ENCODE assay signal across 12 cellular contexts in genomic region chr6:39881851-39882566, GRCh38. TPM values are rescaled to one million over a fixed set of nuclear protein-coding genes. Genes with fewer than 3 reads are reported as not detected.
DNase-seq lines count a peak whose midpoint lies in the region; ATAC-seq and TF ChIP-seq lines count a peak whose summit lies in the region.
"Had no signal": no experiment of that assay in that cellular context is flagged by ENCODE, and none has a peak within 500 bp of the region (broad histone marks: within the 10 kb centered on the region; RNA-seq: fewer than 3 reads in every experiment).

No MANE protein-coding gene starts in this region.

- intact Hi-C loops in esophagus muscularis mucosa (cut with DNase I): loop anchor here (5.0 kb wide), 1 partner anchor 50 kb away; no protein-coding TSS in a partner anchor
- intact Hi-C loops in upper lobe of right lung (cut with DNase I): loop anchor here (10.0 kb wide), 1 partner anchor 497 kb away; no protein-coding TSS in a partner anchor

- peak overlapping the region; percentile 83 to 86 (median 84) for H3K27ac ChIP-seq in esophagus muscularis mucosa (replicated peaks in 1 of 4)
- H3K27ac ChIP-seq in upper lobe of right lung: peak overlapping the region; percentile 8

- H3K4me3 ChIP-seq in esophagus muscularis mucosa (no peak overlapping the region), upper lobe of right lung (no peak overlapping the region)

- H3K4me1 Mint-ChIP-seq in T-helper 17 cell: no peaks in the 10 kb centered on the region
- H3K4me1 Mint-ChIP-seq: natural killer cell had no signal

- ATAC-seq in upper lobe of right lung (no peak), T-helper 17 cell (no peak)
- ATAC-seq: natural killer cell had no signal

- H3K9me3 ChIP-seq in esophagus muscularis mucosa (no peaks in the 10 kb centered on the region), upper lobe of right lung (no peaks in the 10 kb centered on the region), T-helper 17 cell (ENCODE audit: control insufficient read depth, low read length, poor library complexity, severe bottlenecking) (no peaks in the 10 kb centered on the region)

- no peak overlapping the region for H3K27ac Mint-ChIP-seq in T-helper 17 cell
- H3K27ac Mint-ChIP-seq: natural killer cell had no signal

- no peak for TF ChIP-seq CTCF in esophagus muscularis mucosa (IDR thresholded peaks at IDR 0.05)
- TF ChIP-seq CTCF in upper lobe of right lung (IDR thresholded peaks at IDR 0.05): no peak

- TF ChIP-seq EP300 in esophagus muscularis mucosa (IDR thresholded peaks at IDR 0.05): no peak

- DNase-seq in NCI-H446 (lab: John Stamatoyannopoulos, UW) (peak; percentile 32 to 75), esophagus muscularis mucosa (ENCODE audit: extremely low spot score) (no peak), myocyte (ENCODE audit: low read depth) (peak; percentile 93), upper lobe of right lung (no peak), superior temporal gyrus (ENCODE audit: extremely low spot score) (no peak), T-helper 17 cell (no peak), RPMI8226 (no peak)
- DNase-seq: activated CD8-positive, alpha-beta memory T cell treated with anti-CD3 and anti-CD28 coated beads for 24 hours; GF-D8; natural killer cell; NCI-H345; SW 1271 had no signal

- TF ChIP-seq POLR2A in esophagus muscularis mucosa (IDR thresholded peaks at IDR 0.05; ENCODE audit: low read depth): no peak

- H3K27me3 ChIP-seq in esophagus muscularis mucosa: no peaks in the 10 kb centered on the region
- no peaks in the 10 kb centered on the region for H3K27me3 ChIP-seq in upper lobe of right lung

- H3K36me3 ChIP-seq in esophagus muscularis mucosa: peaks cover 18 to 75% (median 56%) of the 10 kb centered on the region in 4 donors
- peaks cover 5% of the 10 kb centered on the region for H3K36me3 ChIP-seq in upper lobe of right lung

- H3K27me3 Mint-ChIP-seq in T-helper 17 cell: peaks cover 31% of the 10 kb centered on the region

- H3K4me1 ChIP-seq in esophagus muscularis mucosa (peaks cover 21 to 90% (median 80%) of the 10 kb centered on the region in 4 donors), upper lobe of right lung (peaks cover 7% of the 10 kb centered on the region)

- no peak overlapping the region for H3K4me3 Mint-ChIP-seq in T-helper 17 cell
- H3K4me3 Mint-ChIP-seq: natural killer cell had no signal

- WGBS in esophagus muscularis mucosa: 49% methylated on average over 15 of the region's 16 CpGs

- no peaks in the 10 kb centered on the region for H3K36me3 Mint-ChIP-seq in T-helper 17 cell (ENCODE audit: low read depth)
- H3K36me3 Mint-ChIP-seq: natural killer cell had no signal

RNA-seq across cellular contexts. Expression of gene MOCS1, which starts 52.3 kb away (rescaled TPM):
- total RNA-seq in esophagus muscularis mucosa: 10 to 100 TPM; 19.1 to 37.3 (median 28.0) TPM
- total RNA-seq in myocyte: 12.8 and 14.6 TPM in 2 replicates
- polyA plus RNA-seq in myocyte (2012): 13.6 TPM
- total RNA-seq in upper lobe of right lung: 29.3 TPM
- total RNA-seq in T-helper 17 cell: under 1 TPM; 0.37 to 0.52 TPM

Comparison
In these comparisons a context has a peak if more than half of its experiments do, and no peak if none do; other contexts are left out.
1. DNase-seq: peak in NCI-H446 (2 of 2) and myocyte (single experiment); none in esophagus muscularis mucosa (single experiment), upper lobe of right lung (single experiment), superior temporal gyrus (single experiment), T-helper 17 cell (0 of 3) and RPMI8226 (single experiment).